37 cellular contexts compared by ENCODE assay signal in the genomic region with DNA sequence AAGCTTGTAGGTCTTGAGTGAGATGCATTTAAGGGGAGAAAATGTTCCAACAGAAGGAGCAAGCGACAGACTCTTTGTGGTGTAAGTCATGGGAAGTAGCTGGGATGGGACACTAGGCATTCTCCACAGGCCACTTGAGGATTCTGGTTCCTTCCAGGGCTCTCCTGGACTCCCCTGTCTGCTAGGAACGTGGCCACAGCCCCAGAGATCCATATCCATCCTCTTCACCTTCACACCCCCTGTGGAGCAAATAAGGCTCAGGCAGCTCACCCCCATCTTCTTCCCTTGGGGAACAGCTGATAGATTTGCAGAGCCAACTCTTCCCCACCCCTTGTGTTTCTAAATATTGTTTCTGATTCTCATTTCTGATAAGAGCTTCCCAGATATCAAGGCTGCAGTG.
"Had no signal": no experiment of that assay in that cellular context is flagged by ENCODE, and none has a peak within 500 bp of the region (broad histone marks: within the 10 kb centered on the region; RNA-seq: fewer than 3 reads in every experiment).

No MANE protein-coding gene starts in this region.

- H3K4me1 Mint-ChIP-seq: activated naive CD4-positive, alpha-beta T cell treated with anti-CD3 and anti-CD28 coated beads, Interleukin-2, amount 10 ng/mL, durations not matched to agents 7 days and 5 days; activated naive CD4-positive, alpha-beta T cell treated with anti-CD3 and anti-CD28 coated beads, Interleukin-2, amount 50 U/mL, for 24 hours; activated naive CD8-positive, alpha-beta T cell treated with anti-CD3 and anti-CD28 coated beads for 36 hours; activated naive CD8-positive, alpha-beta T cell treated with anti-CD3 and anti-CD28 coated beads, Interleukin-2, amount 10 ng/mL, durations not matched to agents 7 days and 5 days; activated naive CD8-positive, alpha-beta T cell treated with anti-CD3 and anti-CD28 coated beads, Interleukin-2, amount 50 U/mL, for 24 hours; activated T-helper 17 cell treated with anti-CD3 and anti-CD28 coated beads, Interleukin-2, amount 50 U/mL, for 72 hours; central memory CD8-positive, alpha-beta T cell had no signal

- H3K9me3 Mint-ChIP-seq: activated naive CD4-positive, alpha-beta T cell treated with anti-CD3 and anti-CD28 coated beads for 36 hours; activated naive CD4-positive, alpha-beta T cell treated with anti-CD3 and anti-CD28 coated beads, Interleukin-2, amount 10 ng/mL, durations not matched to agents 7 days and 5 days; activated naive CD4-positive, alpha-beta T cell treated with anti-CD3 and anti-CD28 coated beads, Interleukin-2, amount 50 U/mL, for 24 hours; activated naive CD4-positive, alpha-beta T cell treated with anti-CD3 and anti-CD28 coated beads, Interleukin-2, amount 50 U/mL, for 72 hours; activated naive CD8-positive, alpha-beta T cell treated with anti-CD3 and anti-CD28 coated beads for 36 hours; activated naive CD8-positive, alpha-beta T cell treated with anti-CD3 and anti-CD28 coated beads, Interleukin-2, amount 10 ng/mL, durations not matched to agents 7 days and 5 days; activated naive CD8-positive, alpha-beta T cell treated with anti-CD3 and anti-CD28 coated beads, Interleukin-2, amount 50 U/mL, for 24 hours; activated T-cell treated with anti-CD3 and anti-CD28 coated beads, Interleukin-2, amount 50 U/mL, for 24 hours; activated T-cell treated with anti-CD3 and anti-CD28 coated beads, Interleukin-2, amount 50 U/mL, for 4 hours; activated T-helper 1 cell treated with anti-CD3 and anti-CD28 coated beads, Interleukin-12 subunit alpha, Interleukin-12 subunit beta, Interleukin-2, Interleukin-4 antibody, amounts not matched to agents 30 ng/mL and 10 ng/mL and 1 ng/mL, durations not matched to agents 14 hours and 24 hours and 36 hours; activated T-helper 17 cell treated with anti-CD3 and anti-CD28 coated beads, Interleukin-2, amount 50 U/mL, for 72 hours; activated T-helper 2 cell treated with anti-CD3 and anti-CD28 coated beads, Interferon-gamma antibody, Interleukin-2, Interleukin-4, amounts not matched to agents 10 μg/mL and 5 μg/mL and 100 μg/mL, durations not matched to agents 14 hours and 24 hours and 36 hours; central memory CD8-positive, alpha-beta T cell had no signal

- H3K4me3 Mint-ChIP-seq: activated naive CD4-positive, alpha-beta T cell treated with anti-CD3 and anti-CD28 coated beads for 36 hours; activated naive CD4-positive, alpha-beta T cell treated with anti-CD3 and anti-CD28 coated beads, Interleukin-2, amount 10 ng/mL, durations not matched to agents 7 days and 5 days; activated naive CD4-positive, alpha-beta T cell treated with anti-CD3 and anti-CD28 coated beads, Interleukin-2, amount 50 U/mL, for 24 hours; activated naive CD8-positive, alpha-beta T cell; activated naive CD8-positive, alpha-beta T cell treated with anti-CD3 and anti-CD28 coated beads for 36 hours; activated naive CD8-positive, alpha-beta T cell treated with anti-CD3 and anti-CD28 coated beads, Interleukin-2, amount 10 ng/mL, durations not matched to agents 7 days and 5 days; activated naive CD8-positive, alpha-beta T cell treated with anti-CD3 and anti-CD28 coated beads, Interleukin-2, amount 50 U/mL, for 24 hours; activated T-cell treated with anti-CD3 and anti-CD28 coated beads, Interleukin-2, amount 50 U/mL, for 24 hours; activated T-cell treated with anti-CD3 and anti-CD28 coated beads, Interleukin-2, amount 50 U/mL, for 4 hours; activated T-helper 1 cell treated with anti-CD3 and anti-CD28 coated beads, Interleukin-12 subunit alpha, Interleukin-12 subunit beta, Interleukin-2, Interleukin-4 antibody, amounts not matched to agents 30 ng/mL and 10 ng/mL and 1 ng/mL, durations not matched to agents 14 hours and 24 hours and 36 hours; activated T-helper 17 cell treated with anti-CD3 and anti-CD28 coated beads, Interleukin-2, amount 50 U/mL, for 72 hours; brain; central memory CD8-positive, alpha-beta T cell had no signal

- H3K9me3 ChIP-seq: adrenal gland, ascending aorta, body of pancreas, breast epithelium had no signal

- H3K27ac Mint-ChIP-seq: activated naive CD4-positive, alpha-beta T cell treated with anti-CD3 and anti-CD28 coated beads for 36 hours; activated naive CD4-positive, alpha-beta T cell treated with anti-CD3 and anti-CD28 coated beads, Interleukin-2, amount 10 ng/mL, durations not matched to agents 7 days and 5 days; activated naive CD4-positive, alpha-beta T cell treated with anti-CD3 and anti-CD28 coated beads, Interleukin-2, amount 50 U/mL, for 24 hours; activated naive CD4-positive, alpha-beta T cell treated with anti-CD3 and anti-CD28 coated beads, Interleukin-2, amount 50 U/mL, for 72 hours; activated naive CD8-positive, alpha-beta T cell; activated naive CD8-positive, alpha-beta T cell treated with anti-CD3 and anti-CD28 coated beads for 36 hours; activated naive CD8-positive, alpha-beta T cell treated with anti-CD3 and anti-CD28 coated beads, Interleukin-2, amount 10 ng/mL, durations not matched to agents 7 days and 5 days; activated naive CD8-positive, alpha-beta T cell treated with anti-CD3 and anti-CD28 coated beads, Interleukin-2, amount 50 U/mL, for 24 hours; activated T-cell treated with anti-CD3 and anti-CD28 coated beads, Interleukin-2, amount 50 U/mL, for 24 hours; activated T-helper 1 cell treated with anti-CD3 and anti-CD28 coated beads, Interleukin-12 subunit alpha, Interleukin-12 subunit beta, Interleukin-2, Interleukin-4 antibody, amounts not matched to agents 30 ng/mL and 10 ng/mL and 1 ng/mL, durations not matched to agents 14 hours and 24 hours and 36 hours; activated T-helper 17 cell treated with anti-CD3 and anti-CD28 coated beads, Interleukin-2, amount 50 U/mL, for 72 hours; activated T-helper 2 cell treated with anti-CD3 and anti-CD28 coated beads, Interferon-gamma antibody, Interleukin-2, Interleukin-4, amounts not matched to agents 10 μg/mL and 5 μg/mL and 100 μg/mL, durations not matched to agents 14 hours and 24 hours and 36 hours; brain had no signal

- ATAC-seq: activated naive CD4-positive, alpha-beta T cell treated with anti-CD3 and anti-CD28 coated beads, Interleukin-2, amount 50 U/mL, for 72 hours; activated naive CD8-positive, alpha-beta T cell treated with anti-CD3 and anti-CD28 coated beads, Interleukin-2, amount 50 U/mL, for 24 hours; activated T-cell treated with anti-CD3 and anti-CD28 coated beads, Interleukin-2, amount 50 U/mL, for 4 hours; activated T-helper 17 cell treated with anti-CD3 and anti-CD28 coated beads, Interleukin-2, amount 50 U/mL, for 72 hours; body of pancreas had no signal

- H3K36me3 ChIP-seq: adrenal gland, ascending aorta, brain microvascular endothelial cell, breast epithelium, cardiac muscle cell had no signal

- H3K4me3 ChIP-seq: adrenal gland, ascending aorta, body of pancreas, breast epithelium, cardiac muscle cell had no signal

- H3K4me1 ChIP-seq: adrenal gland, ascending aorta, breast epithelium had no signal

- H3K27me3 Mint-ChIP-seq: activated naive CD4-positive, alpha-beta T cell treated with anti-CD3 and anti-CD28 coated beads, Interleukin-2, amount 10 ng/mL, durations not matched to agents 7 days and 5 days; activated naive CD4-positive, alpha-beta T cell treated with anti-CD3 and anti-CD28 coated beads, Interleukin-2, amount 50 U/mL, for 24 hours; activated naive CD8-positive, alpha-beta T cell treated with anti-CD3 and anti-CD28 coated beads for 36 hours; activated naive CD8-positive, alpha-beta T cell treated with anti-CD3 and anti-CD28 coated beads, Interleukin-2, amount 10 ng/mL, durations not matched to agents 7 days and 5 days; activated naive CD8-positive, alpha-beta T cell treated with anti-CD3 and anti-CD28 coated beads, Interleukin-2, amount 50 U/mL, for 24 hours; activated T-cell treated with anti-CD3 and anti-CD28 coated beads, Interleukin-2, amount 50 U/mL, for 24 hours; activated T-helper 17 cell treated with anti-CD3 and anti-CD28 coated beads, Interleukin-2, amount 50 U/mL, for 72 hours; central memory CD8-positive, alpha-beta T cell had no signal

- H3K36me3 Mint-ChIP-seq: activated naive CD4-positive, alpha-beta T cell treated with anti-CD3 and anti-CD28 coated beads, Interleukin-2, amount 10 ng/mL, durations not matched to agents 7 days and 5 days; activated naive CD4-positive, alpha-beta T cell treated with anti-CD3 and anti-CD28 coated beads, Interleukin-2, amount 50 U/mL, for 24 hours; activated naive CD4-positive, alpha-beta T cell treated with anti-CD3 and anti-CD28 coated beads, Interleukin-2, amount 50 U/mL, for 72 hours; activated naive CD8-positive, alpha-beta T cell; activated naive CD8-positive, alpha-beta T cell treated with anti-CD3 and anti-CD28 coated beads for 36 hours; activated naive CD8-positive, alpha-beta T cell treated with anti-CD3 and anti-CD28 coated beads, Interleukin-2, amount 10 ng/mL, durations not matched to agents 7 days and 5 days; brain had no signal

- H3K27me3 ChIP-seq: adrenal gland, ascending aorta, body of pancreas, brain microvascular endothelial cell, cardiac muscle cell had no signal

- DNase-seq: activated effector memory CD4-positive, alpha-beta T cell treated with anti-CD3 and anti-CD28 coated beads, Interleukin-2, amount 50 U/mL, for 16 hours; activated effector memory CD4-positive, alpha-beta T cell treated with Interleukin-2 at 50 U/mL for 16 hours; activated gamma-delta T cell; activated gamma-delta T cell treated with Interleukin-2 at 50 U/mL for 16 hours; activated naive CD4-positive, alpha-beta T cell; activated naive CD4-positive, alpha-beta T cell treated with anti-CD3 and anti-CD28 coated beads for 36 hours; activated naive CD4-positive, alpha-beta T cell treated with anti-CD3 and anti-CD28 coated beads, Interleukin-2, amount 10 ng/mL, durations not matched to agents 7 days and 5 days; activated naive CD4-positive, alpha-beta T cell treated with anti-CD3 and anti-CD28 coated beads, Interleukin-2, amount 50 U/mL, for 16 hours; activated naive CD4-positive, alpha-beta T cell treated with Interleukin-2 at 50 U/mL for 16 hours; activated naive CD8-positive, alpha-beta T cell treated with anti-CD3 and anti-CD28 coated beads for 36 hours; activated naive CD8-positive, alpha-beta T cell treated with anti-CD3 and anti-CD28 coated beads, Interleukin-2, amount 10 ng/mL, durations not matched to agents 7 days and 5 days; activated naive CD8-positive, alpha-beta T cell treated with anti-CD3 and anti-CD28 coated beads, Interleukin-2, amount 50 U/mL, for 24 hours; activated T-cell treated with anti-CD3 and anti-CD28 coated beads, Interleukin-2, amount 50 U/mL, for 1 hour; activated T-cell treated with anti-CD3 and anti-CD28 coated beads, Interleukin-2, amount 50 U/mL, for 24 hours; activated T-cell treated with anti-CD3 and anti-CD28 coated beads, Interleukin-2, amount 50 U/mL, for 4 hours; activated T-cell treated with anti-CD3 and anti-CD28 coated beads, Interleukin-2, amount 50 U/mL, for 48 hours; adrenal gland; amniotic stem cell; amygdala; anterior cingulate cortex; aorta; body of pancreas; brain microvascular endothelial cell; caudate nucleus; central memory CD4-positive, alpha-beta T cell; cerebellar nuclear complex had no signal

- H3K27ac ChIP-seq: adrenal gland, ascending aorta, body of pancreas, brain microvascular endothelial cell, breast epithelium, cardiac muscle cell had no signal
